Comparison of ENCODE assay signal across 22 cellular contexts in the genomic region with DNA sequence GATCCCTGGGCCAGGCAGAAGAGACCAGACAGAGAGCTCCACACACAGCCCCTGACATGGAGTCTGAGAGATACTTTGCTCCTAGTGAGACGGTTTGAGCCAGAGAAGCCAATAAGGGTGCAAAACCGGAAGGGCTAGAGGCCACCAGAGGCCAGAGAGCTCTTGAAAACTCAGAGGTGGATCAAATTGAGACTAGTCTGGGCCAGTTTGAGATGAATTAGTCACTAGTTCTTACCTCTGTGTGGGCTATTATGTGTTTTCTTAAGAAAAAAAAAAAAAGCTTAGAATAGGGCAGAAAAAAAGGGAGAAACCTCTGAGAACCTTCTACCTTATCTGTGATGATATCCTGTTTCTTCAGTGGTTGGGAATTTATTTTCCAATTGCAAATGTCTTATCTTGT.
A peak's percentile ranks its signal among the peaks of the same experiment; 100 is the strongest.
DNase-seq lines count a peak whose midpoint lies in the region; ATAC-seq, FAIRE-seq and TF ChIP-seq lines count a peak whose summit lies in the region.
"Had no signal": no experiment of that assay in that cellular context is flagged by ENCODE, and none has a peak within 500 bp of the region (broad histone marks: within the 10 kb centered on the region; RNA-seq: fewer than 3 reads in every experiment).

No MANE protein-coding gene starts in this region.

- DNase-seq in DMS53 treated with DMSO at 0.1 percent for 48 hours (lab: John Stamatoyannopoulos, UW; ENCODE audit: unreplicated experiment) (peak; percentile 75), RCC 7860 (ENCODE audit: low spot score) (peak; percentile 9), fibroblast of lung (ENCODE audit: low read depth in 2 of 2) (peak in 1 of 2 donors; percentile 81), osteocyte (ENCODE audit: extremely low spot score, unreplicated experiment) (no peak), GM03348 (ENCODE audit: low spot score) (no peak), T-cell (no peak), HUDEP-2 (lab: John Stamatoyannopoulos, UW; ENCODE audit: unreplicated experiment in 76 of 76) (no peak)
- no peak for DNase-seq in activated CD4-positive, alpha-beta T cell treated with anti-CD3 and anti-CD28 coated beads, Interleukin-2, amount 50 U/mL, for 4 hours
- DNase-seq: activated CD8-positive, alpha-beta T cell treated with anti-CD3 and anti-CD28 coated beads, Interleukin-2, amount 10 ng/mL, durations not matched to agents 7 days and 5 days; adrenal gland; Caco-2; cortex of kidney; GDM1; left cardiac atrium; NCI-H1694; NCI-H446 treated with DMSO at 0.1 percent for 48 hours; OCI-M1; stimulated activated CD4-positive, alpha-beta T cell treated with anti-CD3 and anti-CD28 coated beads, Interleukin-12 subunit alpha, Interleukin-12 subunit beta, amount 100 ng/mL, for 4 hours; stimulated activated naive CD4-positive, alpha-beta T cell treated with Interleukin-2 at 50 U/mL for 16 hours; uterus; WERI-Rb-1 had no signal

- no peak overlapping the region for H3K27ac ChIP-seq in fibroblast of lung (ENCODE audit: insufficient read depth, low read length)
- H3K27ac ChIP-seq: adrenal gland, HL-60, uterus, WERI-Rb-1 had no signal

- no peaks in the 10 kb centered on the region for H3K79me2 ChIP-seq in fibroblast of lung (ENCODE audit: control insufficient read depth, insufficient read depth, low read length)

- H3K27ac Mint-ChIP-seq in osteocyte (ENCODE audit: unreplicated experiment) = peak overlapping the region; percentile 24
- H3K27ac Mint-ChIP-seq in T-cell = no peak overlapping the region
- H3K27ac Mint-ChIP-seq: activated CD8-positive, alpha-beta T cell treated with anti-CD3 and anti-CD28 coated beads, Interleukin-2, amount 10 ng/mL, durations not matched to agents 7 days and 5 days had no signal

- no peaks in the 10 kb centered on the region for H3K36me3 ChIP-seq in fibroblast of lung (ENCODE audit: control insufficient read depth, insufficient read depth, low read length)
- H3K36me3 ChIP-seq: adrenal gland, uterus, WERI-Rb-1 had no signal

- H3K9ac ChIP-seq in fibroblast of lung (ENCODE audit: insufficient read depth, low read length) = no peak overlapping the region

- peak overlapping the region; percentile 50 for H2AFZ ChIP-seq in fibroblast of lung (ENCODE audit: low read length)

- H3K36me3 Mint-ChIP-seq in osteocyte (ENCODE audit: unreplicated experiment) = peaks cover 3% of the 10 kb centered on the region
- H3K36me3 Mint-ChIP-seq in T-cell = no peaks in the 10 kb centered on the region

- H3K4me3 Mint-ChIP-seq in osteocyte (ENCODE audit: unreplicated experiment) (no peak overlapping the region), T-cell (no peak overlapping the region)
- H3K4me3 Mint-ChIP-seq: activated CD8-positive, alpha-beta T cell treated with anti-CD3 and anti-CD28 coated beads, Interleukin-2, amount 10 ng/mL, durations not matched to agents 7 days and 5 days had no signal

- no peaks in the 10 kb centered on the region for H3K4me1 ChIP-seq in fibroblast of lung (ENCODE audit: control insufficient read depth, extremely low read depth, insufficient read depth, low read length)
- H3K4me1 ChIP-seq: adrenal gland, Caco-2, uterus had no signal

- H3K4me1 Mint-ChIP-seq in osteocyte (ENCODE audit: unreplicated experiment) (peaks cover 55% of the 10 kb centered on the region), T-cell (no peaks in the 10 kb centered on the region)

- POLR2A ChIA-PET in T-cell (lab: Charles Lee) = no interaction called here

- CTCF ChIA-PET in T-cell (lab: Charles Lee) = no interaction called here

- H3K27me3 ChIP-seq in fibroblast of lung (ENCODE audit: control insufficient read depth, insufficient read depth, low read length) = no peaks in the 10 kb centered on the region
- H3K27me3 ChIP-seq: adrenal gland, uterus had no signal

- TF ChIP-seq CTCF in fibroblast of lung (conservative IDR thresholded peaks at IDR 0.05 in 1 of 2, IDR thresholded peaks at IDR 0.05 in 1 of 2; ENCODE audit: low read depth in 1 of 2, low read length in 2 of 2) = no peak
- no peak for TF ChIP-seq CTCF in osteocyte (IDR thresholded peaks at IDR 0.05)

- H3K9me3 Mint-ChIP-seq in osteocyte (ENCODE audit: unreplicated experiment) = peaks cover 16% of the 10 kb centered on the region
- H3K9me3 Mint-ChIP-seq in T-cell = peaks cover 0 to 3% (median 0%) of the 10 kb centered on the region in 3 donors

- no peaks in the 10 kb centered on the region for H4K20me1 ChIP-seq in fibroblast of lung (ENCODE audit: control insufficient read depth, extremely low read depth, insufficient read depth, low read length)

- no peak overlapping the region for H3K4me3 ChIP-seq in fibroblast of lung (replicated peaks in 1 of 4; ENCODE audit: control extremely low read depth in 1 of 4, insufficient read depth in 1 of 4, low read depth in 3 of 4, low read length in 4 of 4)
- H3K4me3 ChIP-seq: adrenal gland, uterus had no signal

- no peaks in the 10 kb centered on the region for H3K9me3 ChIP-seq in fibroblast of lung (ENCODE audit: control insufficient read depth, insufficient read depth, low read depth, low read length)
- H3K9me3 ChIP-seq: adrenal gland, Caco-2, uterus had no signal

- ATAC-seq in T-cell (replicated peaks in 1 of 4) = no peak
- ATAC-seq: activated CD8-positive, alpha-beta T cell treated with anti-CD3 and anti-CD28 coated beads, Interleukin-2, amount 10 ng/mL, durations not matched to agents 7 days and 5 days had no signal

- no peak overlapping the region for H3K4me2 ChIP-seq in fibroblast of lung (ENCODE audit: extremely low read depth, insufficient read depth, low read length)

- no peak for FAIRE-seq in RCC 7860 (lab: Jason Lieb, UNC)

- H3K27me3 Mint-ChIP-seq in osteocyte (ENCODE audit: unreplicated experiment) = no peaks in the 10 kb centered on the region
- no peaks in the 10 kb centered on the region for H3K27me3 Mint-ChIP-seq in T-cell

Comparison
In these comparisons a context has a peak if more than half of its experiments do, and no peak if none do; other contexts are left out.
1. DNase-seq: peak in DMS53 treated with DMSO at 0.1 percent for 48 hours (single experiment) and RCC 7860 (single experiment); none in osteocyte (single experiment), GM03348 (single experiment), T-cell (0 of 34), activated CD4-positive, alpha-beta T cell treated with anti-CD3 and anti-CD28 coated beads, Interleukin-2, amount 50 U/mL, for 4 hours (0 of 2) and HUDEP-2 (0 of 76).